In the genomic region with DNA sequence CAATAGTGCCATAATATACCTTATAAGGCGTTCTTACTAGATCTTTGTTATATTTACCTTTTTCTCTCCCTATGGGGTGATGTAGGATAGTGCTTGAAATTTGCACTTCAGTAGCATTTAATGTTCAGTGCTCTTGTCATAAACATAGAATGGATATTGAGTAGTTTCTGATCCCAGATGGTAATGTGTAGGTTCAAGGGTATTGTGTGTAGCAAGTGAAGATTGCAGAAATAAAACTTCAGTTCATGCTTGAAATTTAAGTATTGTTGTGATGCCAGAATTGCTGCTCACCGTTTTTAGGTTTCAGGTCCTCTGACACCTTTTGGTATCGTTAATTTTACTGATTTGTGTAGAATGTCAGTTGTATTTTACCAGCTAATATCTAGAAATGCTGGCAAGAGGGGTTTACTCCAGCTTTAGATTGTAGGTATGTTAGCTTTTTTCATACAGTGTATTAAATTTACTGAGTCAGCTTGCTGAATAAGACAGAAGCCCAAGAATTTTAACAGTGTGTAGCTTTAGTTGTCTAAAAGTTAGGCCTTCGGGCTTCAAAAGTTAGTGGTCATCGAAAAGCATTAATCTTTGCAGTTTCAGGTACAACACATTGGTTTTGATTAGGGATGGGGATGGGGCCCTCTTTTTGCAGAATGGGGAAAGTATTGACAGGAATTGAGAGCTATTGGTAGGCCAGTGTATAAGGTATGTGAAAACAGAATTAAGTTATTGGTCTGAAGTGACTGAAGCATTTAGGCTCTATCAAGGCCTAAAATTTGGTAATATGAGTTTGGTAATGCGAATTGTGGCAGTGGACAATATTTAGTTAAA, we compare ENCODE assay signal across 8 cellular contexts. TPM values are rescaled to one million over a fixed set of nuclear protein-coding genes. Genes with fewer than 3 reads are reported as not detected.
DNase-seq lines count a peak whose midpoint lies in the region; ATAC-seq and TF ChIP-seq lines count a peak whose summit lies in the region.

No MANE protein-coding gene starts in this region.

- peak overlapping the region; percentile 62 for H3K4me3 ChIP-seq in CD8-positive, alpha-beta T cell (ENCODE audit: low read depth, low read length)
- peak overlapping the region; percentile 69 to 98 (median 87) for H3K4me3 ChIP-seq in dorsolateral prefrontal cortex
- H3K4me3 ChIP-seq in neural progenitor cell, result peak overlapping the region; percentile 95

- peaks cover 55% of the 10 kb centered on the region for H4K20me1 ChIP-seq in neural progenitor cell (ENCODE audit: low read depth)

- H2AFZ ChIP-seq in neural progenitor cell (replicated peaks), result no peak overlapping the region

- peaks cover 61% of the 10 kb centered on the region for H3K4me1 Mint-ChIP-seq in CD8-positive, alpha-beta T cell (ENCODE audit: low read depth)
- H3K4me1 Mint-ChIP-seq in neural progenitor cell, result peaks cover 32% of the 10 kb centered on the region

- H3K4me3 Mint-ChIP-seq in CD8-positive, alpha-beta T cell, result peak overlapping the region; percentile 99
- H3K4me3 Mint-ChIP-seq in neural progenitor cell, result peak overlapping the region; percentile 100

- CTCF ChIA-PET in CD8-positive, alpha-beta T cell (lab: Charles Lee), result interaction anchor here (1.3 to 1.4 kb wide), 3 partner anchors 226 to 523 kb away, joined by 4 to 6 read pairs (median 4); no protein-coding TSS in a partner anchor

- peaks cover 64% of the 10 kb centered on the region for H3K79me2 ChIP-seq in neural progenitor cell (ENCODE audit: low read depth)

- intact Hi-C loops in CD8-positive, alpha-beta T cell (cut with DNase I, micrococcal nuclease), result loop anchor here in 1 of 2 experiments (2.0 to 10.0 kb wide), 4 partner anchors 13 to 1129 kb away; partner anchors contain the start of gene FAS
- intact Hi-C loops in dorsolateral prefrontal cortex (cut with DNase I), result loop anchor here (1.0 to 10.0 kb wide), 3 partner anchors 47 to 719 kb away; partner anchors contain the start of genes ATAD1 (in 1 of the 2), LIPJ (in 1 of the 2) and RNLS (in 1 of the 2)

- peak overlapping the region; percentile 94 for H3K27ac Mint-ChIP-seq in CD8-positive, alpha-beta T cell
- H3K27ac Mint-ChIP-seq in neural progenitor cell, result peak overlapping the region; percentile 26

- H3K9ac ChIP-seq in neural progenitor cell, result peak overlapping the region; percentile 36

- TF ChIP-seq CTCF in CD8-positive, alpha-beta T cell (IDR thresholded peaks at IDR 0.05), result no peak
- no peak for TF ChIP-seq CTCF in dorsolateral prefrontal cortex (IDR thresholded peaks at IDR 0.05 in 54 of 56, conservative IDR thresholded peaks at IDR 0.05 in 2 of 56; ENCODE audit: low read depth in 1 of 56, partially characterized antibody in 56 of 56)
- no peak for TF ChIP-seq CTCF in neural progenitor cell (IDR thresholded peaks at IDR 0.05)

- no peaks in the 10 kb centered on the region for H3K9me3 ChIP-seq in CD8-positive, alpha-beta T cell (ENCODE audit: low read length)
- no peaks in the 10 kb centered on the region for H3K9me3 ChIP-seq in neural progenitor cell (ENCODE audit: low read depth)

- no peaks in the 10 kb centered on the region for H3K27me3 ChIP-seq in CD8-positive, alpha-beta T cell (ENCODE audit: insufficient read depth, low read length)
- no peaks in the 10 kb centered on the region for H3K27me3 ChIP-seq in dorsolateral prefrontal cortex
- H3K27me3 ChIP-seq in neural progenitor cell, result no peaks in the 10 kb centered on the region

- no peaks in the 10 kb centered on the region for H3K27me3 Mint-ChIP-seq in CD8-positive, alpha-beta T cell (ENCODE audit: low read depth)
- peaks cover 3% of the 10 kb centered on the region for H3K27me3 Mint-ChIP-seq in neural progenitor cell (ENCODE audit: insufficient read depth, low read depth)

- peak overlapping the region; percentile 45 for H3K27ac ChIP-seq in CD8-positive, alpha-beta T cell (ENCODE audit: low read depth, low read length)
- H3K27ac ChIP-seq in dorsolateral prefrontal cortex, result peak overlapping the region in 57 of 59 donors; percentile 28 to 100 (median 98)
- H3K27ac ChIP-seq in neural progenitor cell, result no peak overlapping the region

- peak overlapping the region; percentile 87 for H3K4me2 ChIP-seq in neural progenitor cell

- peaks cover 27% of the 10 kb centered on the region for H3K4me1 ChIP-seq in CD8-positive, alpha-beta T cell (ENCODE audit: insufficient read depth, low read length)
- peaks cover 24% of the 10 kb centered on the region for H3K4me1 ChIP-seq in neural progenitor cell

- H3F3A ChIP-seq in neural progenitor cell (ENCODE audit: low read depth), result peaks cover 32% of the 10 kb centered on the region

- no peaks in the 10 kb centered on the region for H3K9me3 Mint-ChIP-seq in CD8-positive, alpha-beta T cell
- H3K9me3 Mint-ChIP-seq in neural progenitor cell, result no peaks in the 10 kb centered on the region

- no peaks in the 10 kb centered on the region for H3K36me3 ChIP-seq in CD8-positive, alpha-beta T cell (ENCODE audit: insufficient read depth, low read length)
- no peaks in the 10 kb centered on the region for H3K36me3 ChIP-seq in neural progenitor cell

- ATAC-seq in CD8-positive, alpha-beta T cell, result no peak
- ATAC-seq in HG02981 (IDR thresholded peaks at IDR 0.05; ENCODE audit: unreplicated experiment) (no peak), HG02759 (IDR thresholded peaks at IDR 0.05; ENCODE audit: unreplicated experiment) (no peak), HG02970 (IDR thresholded peaks at IDR 0.05; ENCODE audit: low FRiP score, unreplicated experiment) (no peak)

- DNase-seq in CD8-positive, alpha-beta T cell, result no peak
- peak; percentile 40 for DNase-seq in MV-4-11 (lab: John Stamatoyannopoulos, UW)
- no peak for DNase-seq in dorsolateral prefrontal cortex
- no peak for DNase-seq in neural progenitor cell (ENCODE audit: low spot score)
- DNase-seq in inferior parietal cortex (ENCODE audit: extremely low spot score), result no peak

- H3K36me3 Mint-ChIP-seq in CD8-positive, alpha-beta T cell, result peaks cover 41% of the 10 kb centered on the region
- H3K36me3 Mint-ChIP-seq in neural progenitor cell, result peaks cover 12% of the 10 kb centered on the region

- POLR2A ChIA-PET in CD8-positive, alpha-beta T cell (lab: Charles Lee), result interaction anchor here (1.0 to 1.6 kb wide), 2 partner anchors 47 to 523 kb away, joined by 3 to 5 read pairs; partner anchors contain the start of gene ATAD1

RNA-seq across cellular contexts. Expression of gene PTEN, which starts 2.0 kb away (rescaled TPM):
- total RNA-seq in CD8-positive, alpha-beta T cell, result 10 to 100 TPM; 57.5 to 66.1 TPM
- 100 to 1,000 TPM in 11 of 120 experiments, 10 to 100 TPM in 109; 50.1 to 114 (median 83.5) TPM for total RNA-seq in dorsolateral prefrontal cortex
- 50.5 and 64.9 TPM in 2 replicates for total RNA-seq in neural progenitor cell (ENCODE audit: low replicate concordance)

RNA-seq across cellular contexts. Expression of gene KLLN, which starts 2.1 kb away (rescaled TPM):
- under 1 TPM; 0.38 to 0.42 TPM for total RNA-seq in CD8-positive, alpha-beta T cell
- 1 to 10 TPM in 63 of 120 experiments, under 1 TPM in 57; 0.53 to 1.9 (median 1.0) TPM for total RNA-seq in dorsolateral prefrontal cortex
- total RNA-seq in neural progenitor cell (ENCODE audit: low replicate concordance), result 0.96 and 1.5 TPM in 2 replicates

RNA-seq across cellular contexts. Expression of gene ATAD1, which starts 47.4 kb away (rescaled TPM):
- 10 to 100 TPM; 36.9 to 39.0 TPM for total RNA-seq in CD8-positive, alpha-beta T cell
- total RNA-seq in dorsolateral prefrontal cortex, result 100 to 1,000 TPM in 1 of 120 experiments, 10 to 100 TPM in 119; 36.0 to 101 (median 69.0) TPM
- 47.8 and 63.2 TPM in 2 replicates for total RNA-seq in neural progenitor cell (ENCODE audit: low replicate concordance)
